In the genomic region with DNA sequence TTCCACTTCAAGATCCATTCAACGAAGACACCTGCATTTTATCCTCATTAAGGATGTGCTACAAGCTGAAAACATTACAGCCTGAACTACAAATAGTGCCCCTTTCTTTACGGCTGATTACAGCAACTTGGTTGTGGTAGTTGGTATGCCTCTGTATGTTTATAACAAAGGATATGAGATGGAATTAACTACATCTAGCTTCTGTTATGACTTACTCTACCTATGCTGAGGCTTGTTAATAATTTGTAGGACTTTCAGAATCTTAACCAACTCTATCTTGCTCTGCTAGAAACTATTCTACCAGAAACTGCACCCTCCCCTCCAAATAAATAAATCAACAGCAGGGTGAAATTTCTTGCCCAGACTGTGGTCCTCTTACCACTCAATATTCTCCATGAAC, we compare ENCODE assay signal across 15 cellular contexts.
A peak's percentile ranks its signal among the peaks of the same experiment; 100 is the strongest.
DNase-seq lines count a peak whose midpoint lies in the region; ATAC-seq lines count a peak whose summit lies in the region.
"Had no signal": no experiment of that assay in that cellular context is flagged by ENCODE, and none has a peak within 500 bp of the region (broad histone marks: within the 10 kb centered on the region; RNA-seq: fewer than 3 reads in every experiment).

No MANE protein-coding gene starts in this region.

- no CpG with 5 or more reads among the region's 2 CpGs for WGBS in mesodermal cell (ENCODE audit: insufficient coverage in 2 of 2), 2 experiments

- DNase-seq in HuH-7.5 (ENCODE audit: low spot score), result no peak
- no peak for DNase-seq in DMS153 treated with DMSO at 0.1 percent for 48 hours (lab: John Stamatoyannopoulos, UW; ENCODE audit: unreplicated experiment)
- DNase-seq in activated gamma-delta T cell (lab: John Stamatoyannopoulos, UW), result no peak
- DNase-seq: activated CD4-positive, alpha-beta T cell treated with anti-CD3 and anti-CD28 coated beads, Interleukin-2, amount 10 ng/mL, durations not matched to agents 7 days and 5 days; activated naive CD8-positive, alpha-beta T cell treated with anti-CD3 and anti-CD28 coated beads for 36 hours; mucosa of descending colon; OCI-M1 had no signal

- H3K36me3 ChIP-seq in mesodermal cell (ENCODE audit: control insufficient read depth, insufficient read depth, low read length), result no peaks in the 10 kb centered on the region
- H3K36me3 ChIP-seq: BE2C, cardiac muscle cell had no signal

- H3K9me3 ChIP-seq in mesodermal cell (ENCODE audit: control insufficient read depth, low read length), result no peaks in the 10 kb centered on the region
- H3K9me3 ChIP-seq: BE2C, mucosa of descending colon had no signal

- peak overlapping the region; percentile 70 for H3K27ac ChIP-seq in mesodermal cell (ENCODE audit: low read depth, low read length, severe bottlenecking)
- H3K27ac ChIP-seq: cardiac muscle cell had no signal

- H3K4me3 ChIP-seq in mesodermal cell (ENCODE audit: extremely low read depth, insufficient read depth, low read length, poor library complexity, severe bottlenecking), result no peak overlapping the region
- H3K4me3 ChIP-seq: cardiac muscle cell, mucosa of descending colon had no signal

- peaks cover 9% of the 10 kb centered on the region for H3K4me1 ChIP-seq in mesodermal cell (ENCODE audit: control insufficient read depth, insufficient read depth, low read length, poor library complexity, severe bottlenecking)

- ATAC-seq in GM19025 (IDR thresholded peaks at IDR 0.05; ENCODE audit: low read depth, unreplicated experiment) (peak; percentile 62), GM21825 (IDR thresholded peaks at IDR 0.05; ENCODE audit: unreplicated experiment) (peak; percentile 63), HG03159 (IDR thresholded peaks at IDR 0.05; ENCODE audit: unreplicated experiment) (peak; percentile 86)
- ATAC-seq: HCT116; mucosa of descending colon; stimulated activated memory B cell treated with anti-CD40 and anti-IgM and Interleukin-4, amounts not matched to agents 10 μg/mL and 1 μg/mL and 100 μg/mL, for 72 hours had no signal
